In genomic region chr11:74730601-74731260, GRCh38 we compare ENCODE assay signal across 14 cellular contexts. TPM values are rescaled to one million over a fixed set of nuclear protein-coding genes. Genes with fewer than 3 reads are reported as not detected.
DNase-seq lines count a peak whose midpoint lies in the region; TF ChIP-seq lines count a peak whose summit lies in the region.
"Had no signal": no experiment of that assay in that cellular context is flagged by ENCODE, and none has a peak within 500 bp of the region (broad histone marks: within the 10 kb centered on the region; RNA-seq: fewer than 3 reads in every experiment).

No MANE protein-coding gene starts in this region.

- no peak overlapping the region for H4K8ac ChIP-seq in mesendoderm (ENCODE audit: low read depth, low read length)

- no peaks in the 10 kb centered on the region for H3K79me2 ChIP-seq in mesendoderm (ENCODE audit: control insufficient read depth, insufficient read depth, low read length)

- H3K4me1 ChIP-seq in breast epithelium (peaks cover 0 to 3% of the 10 kb centered on the region in 2 donors), mesendoderm (ENCODE audit: control insufficient read depth, low read depth, low read length) (no peaks in the 10 kb centered on the region), stomach (peaks cover 5 to 36% (median 20%) of the 10 kb centered on the region in 4 donors)

- peak overlapping the region; percentile 26 for H3K4me2 ChIP-seq in mesendoderm (ENCODE audit: low read length)

- H3K36me3 ChIP-seq in breast epithelium (no peaks in the 10 kb centered on the region), mesendoderm (ENCODE audit: control insufficient read depth, insufficient read depth, low read length) (no peaks in the 10 kb centered on the region), stomach (no peaks in the 10 kb centered on the region)
- H3K36me3 ChIP-seq: adrenal gland had no signal

- H3K27ac ChIP-seq in breast epithelium, result no peak overlapping the region
- no peak overlapping the region for H3K27ac ChIP-seq in mesendoderm (ENCODE audit: low read depth, low read length)
- H3K27ac ChIP-seq in stomach, result peak overlapping the region in 3 of 5 donors; percentile 12 to 76 (median 13)
- H3K27ac ChIP-seq: adrenal gland had no signal

- H3K27me3 ChIP-seq in breast epithelium, result peaks cover 5 to 50% of the 10 kb centered on the region in 2 donors
- peaks cover 39% of the 10 kb centered on the region for H3K27me3 ChIP-seq in mesendoderm (ENCODE audit: insufficient read depth, low read length, poor library complexity)
- H3K27me3 ChIP-seq in stomach, result peaks cover 0 to 51% (median 22%) of the 10 kb centered on the region in 3 donors

- no peak for TF ChIP-seq CTCF in breast epithelium (IDR thresholded peaks at IDR 0.05)
- TF ChIP-seq CTCF in stomach (IDR thresholded peaks at IDR 0.05), result no peak

- peaks cover 67% of the 10 kb centered on the region for H3K27me3 Mint-ChIP-seq in activated CD4-positive, alpha-beta T cell treated with anti-CD3 and anti-CD28 coated beads, Interleukin-2, amount 10 ng/mL, durations not matched to agents 24 days and 14 days

- TF ChIP-seq EP300 in stomach (IDR thresholded peaks at IDR 0.05), result no peak

- no peaks in the 10 kb centered on the region for H3K4me1 Mint-ChIP-seq in activated CD4-positive, alpha-beta T cell treated with anti-CD3 and anti-CD28 coated beads, Interleukin-2, amount 10 ng/mL, durations not matched to agents 24 days and 14 days

- H3K56ac ChIP-seq in mesendoderm (ENCODE audit: low read length), result peak overlapping the region; percentile 12

- DNase-seq in NCI-H146 (lab: John Stamatoyannopoulos, UW), result peak; percentile 29
- DNase-seq in NCI-H146 treated with DMSO at 0.1 percent for 48 hours (lab: John Stamatoyannopoulos, UW; ENCODE audit: unreplicated experiment), result no peak
- DNase-seq in breast epithelium (ENCODE audit: low spot score in 2 of 2), result no peak
- peak; percentile 7 for DNase-seq in mesendoderm
- no peak for DNase-seq in stomach
- DNase-seq in NCI-H1417 (lab: John Stamatoyannopoulos, UW), result no peak
- no peak for DNase-seq in activated CD4-positive, alpha-beta T cell treated with anti-CD3 and anti-CD28 coated beads, Interleukin-2, amount 10 ng/mL, durations not matched to agents 24 days and 14 days
- no peak for DNase-seq in activated CD4-positive, alpha-beta T cell treated with anti-CD3 and anti-CD28 coated beads, Interleukin-2, amount 50 U/mL, for 4 hours
- DNase-seq: activated CD8-positive, alpha-beta T cell treated with anti-CD3 and anti-CD28 coated beads for 36 hours; NCI-H187; NK-92 treated with Interleukin-12 subunit alpha and Interleukin-12 subunit beta, amount 100 ng/mL, for 24 hours; T-cell had no signal

- TF ChIP-seq POLR2A in breast epithelium (IDR thresholded peaks at IDR 0.05) (no peak), stomach (IDR thresholded peaks at IDR 0.05) (no peak)

- H3K4me3 ChIP-seq in breast epithelium, result peak overlapping the region in 2 of 3 donors; percentile 40 to 64
- no peak overlapping the region for H3K4me3 ChIP-seq in mesendoderm (ENCODE audit: low read length)
- H3K4me3 ChIP-seq in stomach, result peak overlapping the region in 3 of 4 donors; percentile 36 to 46 (median 43)
- H3K4me3 ChIP-seq: adrenal gland had no signal

- H3K9me3 Mint-ChIP-seq in activated CD4-positive, alpha-beta T cell treated with anti-CD3 and anti-CD28 coated beads, Interleukin-2, amount 10 ng/mL, durations not matched to agents 24 days and 14 days, result no peaks in the 10 kb centered on the region
- H3K9me3 Mint-ChIP-seq: activated CD8-positive, alpha-beta T cell treated with anti-CD3 and anti-CD28 coated beads for 36 hours; T-cell had no signal

- no peak overlapping the region for H3K23ac ChIP-seq in mesendoderm (ENCODE audit: low read length)

- H3K9me3 ChIP-seq in breast epithelium (no peaks in the 10 kb centered on the region), stomach (no peaks in the 10 kb centered on the region)
- H3K9me3 ChIP-seq: adrenal gland had no signal

- H2AK5ac ChIP-seq in mesendoderm (ENCODE audit: low read length), result no peak overlapping the region

- no peak overlapping the region for H3K18ac ChIP-seq in mesendoderm (ENCODE audit: low read length)

- H2BK15ac ChIP-seq in mesendoderm (replicated peaks; ENCODE audit: low read depth), result no peak overlapping the region

- H3K36me3 Mint-ChIP-seq in activated CD4-positive, alpha-beta T cell treated with anti-CD3 and anti-CD28 coated beads, Interleukin-2, amount 10 ng/mL, durations not matched to agents 24 days and 14 days (ENCODE audit: low read depth), result no peaks in the 10 kb centered on the region
- H3K36me3 Mint-ChIP-seq: T-cell had no signal

- no peaks in the 10 kb centered on the region for H3K79me1 ChIP-seq in mesendoderm (ENCODE audit: low read length)

- no peak overlapping the region for H3K4me3 Mint-ChIP-seq in activated CD4-positive, alpha-beta T cell treated with anti-CD3 and anti-CD28 coated beads, Interleukin-2, amount 10 ng/mL, durations not matched to agents 24 days and 14 days
- H3K4me3 Mint-ChIP-seq: activated CD8-positive, alpha-beta T cell treated with anti-CD3 and anti-CD28 coated beads for 36 hours had no signal

- no peak overlapping the region for H4K5ac ChIP-seq in mesendoderm (ENCODE audit: low read length)

- intact Hi-C loops in breast epithelium (cut with DNase I; ENCODE audit: low total_unique reads) (no loop called here), stomach (cut with DNase I; ENCODE audit: low total_unique reads) (loop anchor here (10.0 kb wide), 1 partner anchor 116 kb away; no protein-coding TSS in a partner anchor)
- intact Hi-C loops in activated CD4-positive, alpha-beta T cell treated with anti-CD3 and anti-CD28 coated beads, Interleukin-2, amount 10 ng/mL, durations not matched to agents 24 days and 14 days (cut with micrococcal nuclease), result no loop called here

- H3K9ac ChIP-seq in mesendoderm (ENCODE audit: low read length), result no peak overlapping the region

- H3K4ac ChIP-seq in mesendoderm (ENCODE audit: low read depth, low read length), result no peak overlapping the region

- H2BK5ac ChIP-seq in mesendoderm (ENCODE audit: low read length), result no peak overlapping the region

- H2BK120ac ChIP-seq in mesendoderm (ENCODE audit: low read depth, low read length), result no peak overlapping the region

- H3K27ac Mint-ChIP-seq in activated CD4-positive, alpha-beta T cell treated with anti-CD3 and anti-CD28 coated beads, Interleukin-2, amount 10 ng/mL, durations not matched to agents 24 days and 14 days, result no peak overlapping the region
- H3K27ac Mint-ChIP-seq: activated CD8-positive, alpha-beta T cell treated with anti-CD3 and anti-CD28 coated beads for 36 hours; T-cell had no signal

- WGBS in mesendoderm (ENCODE audit: extremely low coverage, insufficient coverage, low lambda C conversion rate), result no CpG with 5 or more reads among the region's 39 CpGs
- 5 to 7% (median 6%) methylated on average over 35 to 39 of the region's 39 CpGs for WGBS in stomach, 5 donors

RNA-seq across cellular contexts. Expression of gene CHRDL2, which starts 0.5 kb away (rescaled TPM):
- 1 to 10 TPM in 1 of 3 donors, not detected in 2; 4.2 TPM for total RNA-seq in breast epithelium
- polyA plus RNA-seq in mesendoderm (2013, experiment 1 of 2), result 0.37 TPM
- 0.39 TPM for polyA plus RNA-seq in mesendoderm (2013, experiment 2 of 2)
- 10 to 100 TPM in 2 of 5 donors, 1 to 10 TPM in 2, under 1 TPM in 1; 0.92 to 14.6 (median 7.2) TPM for total RNA-seq in stomach
- 10 to 100 TPM in 1 of 3 donors, 1 to 10 TPM in 1, not detected in 1; 5.4 to 38.4 TPM for polyA plus RNA-seq in stomach
- not detected in 2 replicates for total RNA-seq in activated CD4-positive, alpha-beta T cell treated with anti-CD3 and anti-CD28 coated beads, Interleukin-2, amount 10 ng/mL, durations not matched to agents 24 days and 14 days
- total RNA-seq: activated CD8-positive, alpha-beta T cell treated with anti-CD3 and anti-CD28 coated beads for 36 hours; Daoy had no signal

RNA-seq across cellular contexts. Expression of gene RNF169, which starts 17.9 kb away (rescaled TPM):
- total RNA-seq in breast epithelium (10 to 100 TPM; 16.5 to 36.1 (median 27.2) TPM), stomach (10 to 100 TPM in 3 of 5 donors, 1 to 10 TPM in 2; 7.0 to 28.1 (median 14.5) TPM)
- 3.8 TPM for polyA plus RNA-seq in mesendoderm (2013, experiment 1 of 2)
- polyA plus RNA-seq in mesendoderm (2013, experiment 2 of 2), result 3.8 TPM
- polyA plus RNA-seq in stomach, result 1 to 10 TPM; 2.1 to 2.9 (median 2.6) TPM
- 15.2 TPM in 2 replicates for total RNA-seq in activated CD4-positive, alpha-beta T cell treated with anti-CD3 and anti-CD28 coated beads, Interleukin-2, amount 10 ng/mL, durations not matched to agents 24 days and 14 days

Comparison
In these comparisons a context has a peak if more than half of its experiments do, and no peak if none do; other contexts are left out.
1. DNase-seq: peak in NCI-H146 (single experiment) and mesendoderm (single experiment); none in NCI-H146 treated with DMSO at 0.1 percent for 48 hours (single experiment), breast epithelium (0 of 2), stomach (single experiment), NCI-H1417 (0 of 3), activated CD4-positive, alpha-beta T cell treated with anti-CD3 and anti-CD28 coated beads, Interleukin-2, amount 10 ng/mL, durations not matched to agents 24 days and 14 days (single experiment) and activated CD4-positive, alpha-beta T cell treated with anti-CD3 and anti-CD28 coated beads, Interleukin-2, amount 50 U/mL, for 4 hours (0 of 2).
2. H3K27ac ChIP-seq: peak in stomach (3 of 5); none in breast epithelium (0 of 2) and mesendoderm (single experiment).